18 cellular contexts compared by ENCODE assay signal in the genomic region with DNA sequence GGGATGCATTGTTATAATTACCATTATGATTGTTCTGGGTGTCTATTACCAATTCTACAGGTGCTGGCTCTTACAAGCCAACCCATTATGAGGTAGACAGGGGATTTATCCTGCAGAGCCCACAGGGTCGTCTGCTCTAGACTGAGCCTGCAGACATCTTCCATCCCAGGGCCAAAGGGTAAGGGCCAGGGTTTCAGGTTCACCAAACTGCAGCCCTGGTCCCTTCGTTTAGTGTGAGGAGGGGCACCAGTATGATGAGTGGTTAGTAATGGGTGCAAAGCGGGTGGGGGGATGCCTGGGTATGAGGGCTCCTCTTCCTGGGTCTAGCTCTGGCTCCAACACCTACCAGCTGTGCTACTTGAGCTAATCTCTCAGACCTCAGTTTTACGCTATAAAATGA. TPM values are rescaled to one million over a fixed set of nuclear protein-coding genes. Genes with fewer than 3 reads are reported as not detected.
A peak's percentile ranks its signal among the peaks of the same experiment; 100 is the strongest.
DNase-seq lines count a peak whose midpoint lies in the region; ATAC-seq and TF ChIP-seq lines count a peak whose summit lies in the region.
"Had no signal": no experiment of that assay in that cellular context is flagged by ENCODE, and none has a peak within 500 bp of the region (broad histone marks: within the 10 kb centered on the region; RNA-seq: fewer than 3 reads in every experiment).

No MANE protein-coding gene starts in this region.

- peaks cover 43% of the 10 kb centered on the region for H3K4me1 ChIP-seq in CD8-positive, alpha-beta T cell (ENCODE audit: insufficient read depth, low read length)
- H3K4me1 ChIP-seq in mammary epithelial cell (ENCODE audit: insufficient read depth, low read length): peaks cover 72% of the 10 kb centered on the region
- peaks cover 72 to 80% of the 10 kb centered on the region in 2 donors for H3K4me1 ChIP-seq in gastrocnemius medialis

- CTCF ChIA-PET in activated CD4-positive, alpha-beta T cell treated with anti-CD3 and anti-CD28 coated beads, Interleukin-2, amount 10 ng/mL, durations not matched to agents 7 days and 5 days (lab: Charles Lee): interaction anchor here (0.9 to 1.8 kb wide), 4 partner anchors 9 to 225 kb away, joined by 3 to 4 read pairs (median 4); a partner anchor contains a TSS
- CTCF ChIA-PET in CD8-positive, alpha-beta T cell (lab: Charles Lee): interaction anchor here (1.5 to 13.5 kb wide), 2 partner anchors 17 to 226 kb away, joined by 3 to 149 read pairs; no protein-coding TSS in a partner anchor
- CTCF ChIA-PET in mammary epithelial cell (lab: Charles Lee; ENCODE audit: low non-redundant PET): interaction anchor here (0.6 kb wide), 1 partner anchor 412 kb away, joined by 7 read pairs; no protein-coding TSS in a partner anchor

- in situ Hi-C loops in mammary epithelial cell (cut with MboI; ENCODE audit: low sequenced_read_pairs in 2 of 2) (no loop called here), gastrocnemius medialis (cut with MboI; ENCODE audit: low sequenced_read_pairs in 4 of 4) (loop anchor here in 2 of 4 donors (10.0 to 25.0 kb wide), 2 partner anchors 99 to 1127 kb away; a partner anchor contains a TSS)

- intact Hi-C loops in CD8-positive, alpha-beta T cell (cut with DNase I, micrococcal nuclease): loop anchor here (5.0 kb wide), 7 partner anchors 228 to 577 kb away; a partner anchor contains a TSS
- intact Hi-C loops in mammary epithelial cell (cut with micrococcal nuclease) (loop anchor here (10.0 kb wide), 1 partner anchor 391 kb away; a partner anchor contains a TSS), gastrocnemius medialis (cut with DNase I; ENCODE audit: low total_unique reads) (loop anchor here (5.0 to 10.0 kb wide), 2 partner anchors 227 to 1629 kb away; a partner anchor contains a TSS)

- H3K9me3 ChIP-seq in CD8-positive, alpha-beta T cell (ENCODE audit: low read length): no peaks in the 10 kb centered on the region
- no peaks in the 10 kb centered on the region for H3K9me3 ChIP-seq in mammary epithelial cell (replicated peaks; ENCODE audit: insufficient read depth, low read length)
- no peaks in the 10 kb centered on the region for H3K9me3 ChIP-seq in gastrocnemius medialis
- H3K9me3 ChIP-seq: A549, Peyer's patch, prostate gland, upper lobe of left lung had no signal

- no peak overlapping the region for H3K9ac ChIP-seq in mammary epithelial cell (ENCODE audit: insufficient read depth, low read length)

- peaks cover 18% of the 10 kb centered on the region for H3K79me2 ChIP-seq in mammary epithelial cell (ENCODE audit: insufficient read depth, low read length)

- no peak for DNase-seq in activated CD4-positive, alpha-beta T cell treated with anti-CD3 and anti-CD28 coated beads, Interleukin-2, amount 10 ng/mL, durations not matched to agents 7 days and 5 days
- no peak for DNase-seq in activated CD4-positive, alpha-beta T cell treated with anti-CD3 and anti-CD28 coated beads for 4 hours
- no peak for DNase-seq in CD8-positive, alpha-beta T cell
- DNase-seq in mammary epithelial cell: no peak
- no peak for DNase-seq in gastrocnemius medialis
- no peak for DNase-seq in NCI-H1930 (lab: John Stamatoyannopoulos, UW)
- DNase-seq in pons (ENCODE audit: low spot score): no peak
- DNase-seq in HuH-7.5 (ENCODE audit: low spot score): no peak
- DNase-seq: activated CD4-positive, alpha-beta T cell treated with anti-CD3 and anti-CD28 coated beads, Interleukin-2, amount 50 U/mL, for 48 hours; NCI-H1092 treated with DMSO at 0.1 percent for 48 hours; NCI-H82; Peyer's patch; stimulated activated naive CD4-positive, alpha-beta T cell treated with Interleukin-2 at 50 U/mL for 16 hours; upper lobe of left lung had no signal

- TF ChIP-seq CTCF in CD8-positive, alpha-beta T cell (IDR thresholded peaks at IDR 0.05): no peak
- TF ChIP-seq CTCF in mammary epithelial cell (conservative IDR thresholded peaks at IDR 0.05 in 1 of 2, IDR thresholded peaks at IDR 0.05 in 1 of 2; ENCODE audit: extremely low read depth in 1 of 2, insufficient read depth in 1 of 2, low read depth in 1 of 2, low read length in 2 of 2) (no peak), gastrocnemius medialis (IDR thresholded peaks at IDR 0.05 in 4 of 5, conservative IDR thresholded peaks at IDR 0.05 in 1 of 5) (no peak)

- H4K20me1 ChIP-seq in mammary epithelial cell (ENCODE audit: insufficient read depth, low read length): no peaks in the 10 kb centered on the region

- H3K27me3 Mint-ChIP-seq in activated CD4-positive, alpha-beta T cell treated with anti-CD3 and anti-CD28 coated beads, Interleukin-2, amount 10 ng/mL, durations not matched to agents 7 days and 5 days: no peaks in the 10 kb centered on the region
- H3K27me3 Mint-ChIP-seq in CD8-positive, alpha-beta T cell (ENCODE audit: low read depth): no peaks in the 10 kb centered on the region
- H3K27me3 Mint-ChIP-seq: central memory CD8-positive, alpha-beta T cell had no signal

- POLR2A ChIA-PET in activated CD4-positive, alpha-beta T cell treated with anti-CD3 and anti-CD28 coated beads, Interleukin-2, amount 10 ng/mL, durations not matched to agents 7 days and 5 days (lab: Charles Lee): no interaction called here
- POLR2A ChIA-PET in CD8-positive, alpha-beta T cell (lab: Charles Lee): interaction anchor here (0.6 to 0.9 kb wide), 2 partner anchors 19 to 69 kb away, joined by 3 to 5 read pairs; no protein-coding TSS in a partner anchor

- H3K9me3 Mint-ChIP-seq in activated CD4-positive, alpha-beta T cell treated with anti-CD3 and anti-CD28 coated beads, Interleukin-2, amount 10 ng/mL, durations not matched to agents 7 days and 5 days: no peaks in the 10 kb centered on the region
- no peaks in the 10 kb centered on the region for H3K9me3 Mint-ChIP-seq in CD8-positive, alpha-beta T cell
- H3K9me3 Mint-ChIP-seq: activated T-helper 1 cell treated with anti-CD3 and anti-CD28 coated beads, Interleukin-12 subunit alpha, Interleukin-12 subunit beta, Interleukin-2, Interleukin-4 antibody, amounts not matched to agents 30 ng/mL and 10 ng/mL and 1 ng/mL, durations not matched to agents 14 hours and 24 hours and 36 hours; central memory CD8-positive, alpha-beta T cell had no signal

- TF ChIP-seq POLR2A in gastrocnemius medialis (IDR thresholded peaks at IDR 0.05): no peak

- dilution Hi-C loops in mammary epithelial cell (cut with HindIII; ENCODE audit: low sequenced_read_pairs): no loop called here

- H3K4me2 ChIP-seq in mammary epithelial cell (ENCODE audit: insufficient read depth, low read depth, low read length): peak overlapping the region; percentile 25

- H3K27ac Mint-ChIP-seq in activated CD4-positive, alpha-beta T cell treated with anti-CD3 and anti-CD28 coated beads, Interleukin-2, amount 10 ng/mL, durations not matched to agents 7 days and 5 days: peak overlapping the region; percentile 74
- H3K27ac Mint-ChIP-seq in CD8-positive, alpha-beta T cell: peak overlapping the region; percentile 14

- peaks cover 7% of the 10 kb centered on the region for H3K36me3 ChIP-seq in CD8-positive, alpha-beta T cell (ENCODE audit: insufficient read depth, low read length)
- H3K36me3 ChIP-seq in mammary epithelial cell (ENCODE audit: insufficient read depth, low read length): no peaks in the 10 kb centered on the region
- no peaks in the 10 kb centered on the region for H3K36me3 ChIP-seq in gastrocnemius medialis
- H3K36me3 ChIP-seq: Peyer's patch, prostate gland, upper lobe of left lung had no signal

- H2AFZ ChIP-seq in mammary epithelial cell (ENCODE audit: low read depth, low read length): no peak overlapping the region

- peaks cover 72% of the 10 kb centered on the region for H3K4me1 Mint-ChIP-seq in activated CD4-positive, alpha-beta T cell treated with anti-CD3 and anti-CD28 coated beads, Interleukin-2, amount 10 ng/mL, durations not matched to agents 7 days and 5 days
- peaks cover 41% of the 10 kb centered on the region for H3K4me1 Mint-ChIP-seq in CD8-positive, alpha-beta T cell (ENCODE audit: low read depth)

- H3K4me3 ChIP-seq in CD8-positive, alpha-beta T cell (ENCODE audit: low read depth, low read length): no peak overlapping the region
- no peak overlapping the region for H3K4me3 ChIP-seq in mammary epithelial cell (replicated peaks in 1 of 3; ENCODE audit: insufficient read depth in 1 of 3, low read depth in 2 of 3, low read length in 3 of 3)
- no peak overlapping the region for H3K4me3 ChIP-seq in gastrocnemius medialis
- H3K4me3 ChIP-seq: A549, Peyer's patch, prostate gland, upper lobe of left lung had no signal

- WGBS in mammary epithelial cell (ENCODE audit: low coverage, missing lambda C conversion rate): 77% methylated on average over 4 of the region's 4 CpGs

- no peak overlapping the region for H3K4me3 Mint-ChIP-seq in activated CD4-positive, alpha-beta T cell treated with anti-CD3 and anti-CD28 coated beads, Interleukin-2, amount 10 ng/mL, durations not matched to agents 7 days and 5 days
- peak overlapping the region; percentile 24 for H3K4me3 Mint-ChIP-seq in CD8-positive, alpha-beta T cell
- H3K4me3 Mint-ChIP-seq: central memory CD8-positive, alpha-beta T cell had no signal

- no peaks in the 10 kb centered on the region for H3K27me3 ChIP-seq in CD8-positive, alpha-beta T cell (ENCODE audit: insufficient read depth, low read length)
- H3K27me3 ChIP-seq in mammary epithelial cell (ENCODE audit: insufficient read depth, low read length) (peaks cover 2% of the 10 kb centered on the region), gastrocnemius medialis (no peaks in the 10 kb centered on the region)
- H3K27me3 ChIP-seq: Peyer's patch, upper lobe of left lung had no signal

- H3K27ac ChIP-seq in CD8-positive, alpha-beta T cell (ENCODE audit: low read depth, low read length): no peak overlapping the region
- H3K27ac ChIP-seq in mammary epithelial cell (ENCODE audit: insufficient read depth, low read depth, low read length) (no peak overlapping the region), gastrocnemius medialis (peak overlapping the region; percentile 94 to 99 (median 97))

- ATAC-seq in CD8-positive, alpha-beta T cell: no peak
- ATAC-seq in gastrocnemius medialis: no peak

- no TSS peak for BruUV-seq in mammary epithelial cell (replicated peaks; lab: Mats Ljungman, UMichigan)

- peaks cover 16% of the 10 kb centered on the region for H3K36me3 Mint-ChIP-seq in activated CD4-positive, alpha-beta T cell treated with anti-CD3 and anti-CD28 coated beads, Interleukin-2, amount 10 ng/mL, durations not matched to agents 7 days and 5 days (ENCODE audit: low read depth)
- H3K36me3 Mint-ChIP-seq in CD8-positive, alpha-beta T cell: peaks cover 21% of the 10 kb centered on the region

RNA-seq across cellular contexts. Expression of a gene that starts 1.2 kb away (rescaled TPM):
- total RNA-seq in activated CD4-positive, alpha-beta T cell treated with anti-CD3 and anti-CD28 coated beads, Interleukin-2, amount 10 ng/mL, durations not matched to agents 7 days and 5 days: 10 to 100 TPM; 47.2 to 50.5 TPM
- total RNA-seq in CD8-positive, alpha-beta T cell: 100 to 1,000 TPM; 408 to 413 TPM
- total RNA-seq in mammary epithelial cell: 1 to 10 TPM; 6.6 to 8.3 TPM
- 3.0 TPM for polyA plus RNA-seq in mammary epithelial cell
- polyA minus RNA-seq in mammary epithelial cell: 1.3 TPM
- total RNA-seq in gastrocnemius medialis: 100 to 1,000 TPM in 1 of 4 donors, 10 to 100 TPM in 1, 1 to 10 TPM in 2; 6.7 to 126 (median 30.5) TPM

RNA-seq across cellular contexts. Expression of a gene that starts 30.2 kb away (rescaled TPM):
- under 1 TPM; 0.22 to 0.27 TPM for total RNA-seq in activated CD4-positive, alpha-beta T cell treated with anti-CD3 and anti-CD28 coated beads, Interleukin-2, amount 10 ng/mL, durations not matched to agents 7 days and 5 days
- not detected for total RNA-seq in CD8-positive, alpha-beta T cell
- not detected for total RNA-seq in mammary epithelial cell
- not detected for polyA plus RNA-seq in mammary epithelial cell
- not detected for polyA minus RNA-seq in mammary epithelial cell
- total RNA-seq in gastrocnemius medialis: not detected

Comparison
In these comparisons a context has a peak if more than half of its experiments do, and no peak if none do; other contexts are left out.
1. H3K27ac ChIP-seq: peak in gastrocnemius medialis (4 of 4); none in CD8-positive, alpha-beta T cell (single experiment) and mammary epithelial cell (single experiment).